ENCODE assay signal across 15 cellular contexts in the genomic region with DNA sequence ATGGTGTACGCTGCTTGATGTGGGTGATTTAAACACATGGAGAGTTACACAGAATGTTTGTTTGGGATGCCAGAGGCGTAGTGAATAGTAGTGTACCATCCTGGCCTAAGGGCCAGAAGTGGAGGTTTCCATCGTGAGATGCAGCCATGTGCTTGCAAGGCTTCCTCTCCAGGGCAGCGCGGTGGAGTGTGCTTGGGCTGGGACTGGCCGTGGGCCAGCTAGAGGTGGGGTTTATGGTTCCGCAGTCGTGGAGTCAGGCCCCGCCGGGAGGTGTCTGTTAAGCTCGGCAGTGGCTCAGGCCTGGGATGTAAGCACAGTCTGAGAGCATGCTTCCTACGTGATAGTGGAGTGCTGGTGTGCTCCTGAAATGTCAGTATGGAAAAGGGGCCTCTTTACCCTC. TPM values are rescaled to one million over a fixed set of nuclear protein-coding genes. Genes with fewer than 3 reads are reported as not detected.
"Had no signal": no experiment of that assay in that cellular context is flagged by ENCODE, and none has a peak within 500 bp of the region (broad histone marks: within the 10 kb centered on the region; RNA-seq: fewer than 3 reads in every experiment).

No MANE protein-coding gene starts in this region.

- H3K27me3 ChIP-seq: brain microvascular endothelial cell, pancreas, transverse colon had no signal

- H3K36me3 ChIP-seq: brain microvascular endothelial cell, neural progenitor cell, pancreas, transverse colon had no signal

- H3K4me1 ChIP-seq: pancreas, transverse colon had no signal

- H3K4me3 ChIP-seq: neural progenitor cell, pancreas, transverse colon had no signal

- DNase-seq: activated CD4-positive, alpha-beta T cell treated with anti-CD3 and anti-CD28 coated beads, Interleukin-2, amount 10 ng/mL, durations not matched to agents 7 days and 5 days; activated naive CD8-positive, alpha-beta T cell treated with anti-CD3 and anti-CD28 coated beads, Interleukin-2, amount 10 ng/mL, durations not matched to agents 7 days and 5 days; brain microvascular endothelial cell; cerebellar nuclear complex; effector CD8-positive, alpha-beta T cell; foreskin melanocyte; immature natural killer cell; naive B cell; stimulated activated CD4-positive, alpha-beta T cell treated with anti-CD3 and anti-CD28 coated beads, Interleukin-2, amount 100 ng/mL, for 48 hours; stimulated activated naive B cell treated with anti-CD40 and anti-IgM and Interleukin-4, amounts not matched to agents 10 μg/mL and 1 μg/mL and 100 μg/mL, for 72 hours; transverse colon had no signal

- H3K9me3 ChIP-seq: pancreas, transverse colon had no signal

- ATAC-seq: pancreas; stimulated activated naive B cell treated with anti-CD40 and anti-IgM and Interleukin-4, amounts not matched to agents 10 μg/mL and 1 μg/mL and 100 μg/mL, for 72 hours had no signal

- H3K27ac ChIP-seq: brain microvascular endothelial cell, neural progenitor cell, pancreas, transverse colon had no signal

RNA-seq across cellular contexts. Expression of a gene that starts 14.1 kb away (rescaled TPM):
- total RNA-seq: activated CD4-positive, alpha-beta T cell treated with anti-CD3 and anti-CD28 coated beads, Interleukin-2, amount 10 ng/mL, durations not matched to agents 7 days and 5 days; activated CD8-positive, alpha-beta memory T cell treated with anti-CD3 and anti-CD28 coated beads for 36 hours; activated naive CD8-positive, alpha-beta T cell treated with anti-CD3 and anti-CD28 coated beads, Interleukin-2, amount 10 ng/mL, durations not matched to agents 7 days and 5 days; activated T-helper 1 cell treated with anti-CD3 and anti-CD28 coated beads, Interleukin-12 subunit alpha, Interleukin-12 subunit beta, Interleukin-2, Interleukin-4 antibody, amounts not matched to agents 30 ng/mL and 10 ng/mL and 1 ng/mL, durations not matched to agents 14 hours and 24 hours and 36 hours had no signal
- polyA plus RNA-seq: immature natural killer cell had no signal
